In genomic region chr2:127826708-127827107, GRCh38 we compare ENCODE assay signal across 3 cellular contexts. TPM values are rescaled to one million over a fixed set of nuclear protein-coding genes. Genes with fewer than 3 reads are reported as not detected.
DNase-seq lines count a peak whose midpoint lies in the region; ATAC-seq, FAIRE-seq and TF ChIP-seq lines count a peak whose summit lies in the region.
"Not testable (repeated sequence)": the region's sequence is repeated elsewhere in the genome, so short reads cannot be mapped to it uniquely, and the experiment has no call there.

No MANE protein-coding gene starts in this region.

- H3K36me3 ChIP-seq in K562 (ENCODE audit: control insufficient read depth, insufficient read depth, low read length); HepG2 (replicated peaks in 1 of 2; ENCODE audit: control insufficient read depth in 1 of 2, insufficient read depth in 2 of 2, low read length in 2 of 2): not testable (repeated sequence)

- POLR2A ChIA-PET in K562 (lab: Yijun Ruan, JAX); HepG2 (lab: Yijun Ruan, JAX): not testable (repeated sequence)

- peak overlapping the region; percentile 63 for H3K27ac ChIP-seq in VCaP
- not testable (repeated sequence) for H3K27ac ChIP-seq in K562 (ENCODE audit: extremely low read depth, low read depth, low read length); HepG2 (ENCODE audit: extremely low read length, insufficient read depth, low read length)

- in situ Hi-C loops in K562 (cut with MboI); HepG2 (cut with HindIII; ENCODE audit: extremely low pct_ligation_motif_present, low pct_unique_long_range_greater_than_20kb): not testable (repeated sequence)

- not testable (repeated sequence) for TF ChIP-seq EP300 in K562 (IDR thresholded peaks at IDR 0.05; ENCODE audit: low read length); HepG2 (IDR thresholded peaks at IDR 0.05; ENCODE audit: low read depth in 2 of 2, low read length in 2 of 2); HepG2 (CRISPR knock-in tag; IDR thresholded peaks at IDR 0.05; ENCODE audit: borderline replicate concordance)

- H3K79me2 ChIP-seq in K562 (ENCODE audit: control insufficient read depth, insufficient read depth, low read length); HepG2 (ENCODE audit: insufficient read depth, low read length): not testable (repeated sequence)

- not testable (repeated sequence) for BruUV-seq in K562 (replicated peaks; lab: Mats Ljungman, UMichigan); HepG2 (replicated peaks; lab: Mats Ljungman, UMichigan)

- WGBS in K562 (ENCODE audit: insufficient coverage, low coverage, missing lambda C conversion rate), result 14% methylated on average over 2 of the region's 2 CpGs
- 92% methylated on average over 2 of the region's 2 CpGs for WGBS in HepG2 (ENCODE audit: low lambda C conversion rate)

- TF ChIP-seq POLR2A in K562 (conservative IDR thresholded peaks at IDR 0.05); HepG2 (IDR thresholded peaks at IDR 0.05; ENCODE audit: insufficient read depth in 1 of 2, low read depth in 2 of 2, low read length in 2 of 2): not testable (repeated sequence)

- H3K4me2 ChIP-seq in K562 (ENCODE audit: insufficient read depth, low read length); HepG2 (ENCODE audit: low read depth, low read length): not testable (repeated sequence)

- not testable (repeated sequence) for H3K4me1 ChIP-seq in K562 (replicated peaks in 1 of 2; ENCODE audit: control insufficient read depth in 2 of 2, insufficient read depth in 2 of 2, low read length in 2 of 2); HepG2 (ENCODE audit: insufficient read depth, low read length)

- CTCF ChIA-PET in K562 (lab: Yijun Ruan, JAX; ENCODE audit: low intra/inter-chr PET ratio); HepG2 (lab: Yijun Ruan, JAX; ENCODE audit: low intra/inter-chr PET ratio, low total read pairs): not testable (repeated sequence)

- not testable (repeated sequence) for ATAC-seq in K562, HepG2

- TF ChIP-seq RAD21 in K562 (CRISPR knock-in tag; conservative IDR thresholded peaks at IDR 0.05 in 1 of 2, IDR thresholded peaks at IDR 0.05 in 1 of 2); HepG2 (CRISPR knock-in tag; IDR thresholded peaks at IDR 0.05): not testable (repeated sequence)

- not testable (repeated sequence) for FAIRE-seq in K562 (lab: Jason Lieb, UNC); HepG2 (lab: Jason Lieb, UNC)

- not testable (repeated sequence) for H3K27me3 ChIP-seq in K562 (ENCODE audit: control insufficient read depth in 2 of 2, insufficient read depth in 2 of 2, low read length in 2 of 2); HepG2 (ENCODE audit: control insufficient read depth in 1 of 2, insufficient read depth in 2 of 2, low read length in 2 of 2)

- not testable (repeated sequence) for TF ChIP-seq CTCF in VCaP (conservative IDR thresholded peaks at IDR 0.05); K562 (IDR thresholded peaks at IDR 0.05 in 2 of 3, conservative IDR thresholded peaks at IDR 0.05 in 1 of 3; ENCODE audit: insufficient read depth in 2 of 3, low read depth in 1 of 3, low read length in 3 of 3); HepG2 (CRISPR knock-in tag; IDR thresholded peaks at IDR 0.05)

- not testable (repeated sequence) for H3K9me1 ChIP-seq in K562 (ENCODE audit: control insufficient read depth, insufficient read depth, low read length)

- not testable (repeated sequence) for H3K4me3 ChIP-seq in K562; HepG2 (replicated peaks in 1 of 3; ENCODE audit: insufficient read depth in 1 of 3, low read depth in 2 of 3, low read length in 3 of 3)

- not testable (repeated sequence) for DNase-seq in K562 (ENCODE audit: extremely low read depth in 1 of 4, low spot score in 3 of 4); HepG2 (ENCODE audit: low spot score)

- not testable (repeated sequence) for H4K20me1 ChIP-seq in K562 (replicated peaks; ENCODE audit: control insufficient read depth, insufficient read depth, low read length); HepG2 (ENCODE audit: insufficient read depth, low read length)

- H3K9me3 ChIP-seq in K562 (replicated peaks; ENCODE audit: control insufficient read depth, insufficient read depth, low read depth, low read length); HepG2 (ENCODE audit: low read length): not testable (repeated sequence)

- not testable (repeated sequence) for H2AFZ ChIP-seq in K562 (ENCODE audit: low read depth, low read length); HepG2 (ENCODE audit: low read length)

- not testable (repeated sequence) for H3K9ac ChIP-seq in K562 (ENCODE audit: insufficient read depth in 1 of 2, low read depth in 2 of 2, low read length in 2 of 2); HepG2 (ENCODE audit: insufficient read depth, low read depth, low read length)

- intact Hi-C loops in K562 (cut with micrococcal nuclease), result not testable (repeated sequence)
- intact Hi-C loops in HepG2 (cut with micrococcal nuclease; ENCODE audit: unreplicated experiment), result loop anchor here (10.0 kb wide), 1 partner anchor 232 kb away; no protein-coding TSS in a partner anchor

RNA-seq across cellular contexts. Expression of gene WDR33, which starts 15.7 kb away (rescaled TPM):
- 62.3 and 147 TPM in 2 replicates for total RNA-seq in K562 (2011; cell fraction: chromatin; rRNA removed; ENCODE audit: low replicate concordance)
- total RNA-seq in K562 (2011; cell fraction: nucleolus; rRNA removed), result 25.3 and 36.8 TPM in 2 replicates
- total RNA-seq in K562 (2011; cell fraction: nucleoplasm; rRNA removed), result 76.0 and 124 TPM in 2 replicates
- 24.2 and 29.2 TPM in 2 replicates for total RNA-seq in K562 (2014; rRNA removed)
- total RNA-seq in K562 (2014; rRNA removed; fragmentation: Illumina TruSeq; extraction: Trizol), result 39.5 and 46.3 TPM in 2 replicates
- 34.3 and 36.9 TPM in 2 replicates for total RNA-seq in K562 (2015; rRNA removed; fragmentation: Illumina TruSeq; extraction: Trizol)
- total RNA-seq in K562 (2021), result 57.4 and 57.8 TPM in 2 replicates
- 53.6 and 56.8 TPM in 2 replicates for polyA plus RNA-seq in K562 (2011; rRNA removed)
- 10.0 and 21.9 TPM in 2 replicates for polyA plus RNA-seq in K562 (2011; cell fraction: cytosol; rRNA removed)
- polyA plus RNA-seq in K562 (2011; cell fraction: nucleus; rRNA removed), result 34.4 and 43.5 TPM in 2 replicates
- 22.1 and 23.0 TPM in 2 replicates for polyA plus RNA-seq in K562 (2012)
- 31.1 and 36.2 TPM in 2 replicates for polyA plus RNA-seq in K562 (2014; fragmentation: Illumina TruSeq; extraction: Trizol)
- 10 to 100 TPM; 38.4 to 43.5 TPM for polyA plus RNA-seq in K562 (2014; fragmentation: Nextera tagmentation; extraction: Ambion mirVana)
- polyA plus RNA-seq in K562 (2014; rRNA removed), result 25.0 and 26.7 TPM in 2 replicates
- polyA minus RNA-seq in K562 (2011; rRNA and poly(A)+ RNA removed), result 107 and 120 TPM in 2 replicates
- polyA minus RNA-seq in K562 (2011; cell fraction: cytosol; rRNA and poly(A)+ RNA removed), result 27.3 and 32.9 TPM in 2 replicates
- polyA minus RNA-seq in K562 (2011; cell fraction: nucleus; rRNA and poly(A)+ RNA removed), result 45.1 and 81.6 TPM in 2 replicates
- 78.2 and 125 TPM in 2 replicates for total RNA-seq in HepG2 (2016; rRNA removed; fragmentation: Illumina TruSeq; extraction: Trizol)
- total RNA-seq in HepG2 (2016; cell fraction: cytosol; rRNA removed; fragmentation: Illumina TruSeq; extraction: Trizol; ENCODE audit: low read depth), result 29.3 and 31.3 TPM in 2 replicates
- total RNA-seq in HepG2 (2016; cell fraction: insoluble cytoplasmic fraction; rRNA removed; fragmentation: Illumina TruSeq; extraction: Trizol), result 75.2 and 121 TPM in 2 replicates
- 44.0 and 44.1 TPM in 2 replicates for total RNA-seq in HepG2 (2016; cell fraction: membrane; rRNA removed; fragmentation: Illumina TruSeq; extraction: Trizol)
- total RNA-seq in HepG2 (2016; cell fraction: nucleus; rRNA removed; fragmentation: Illumina TruSeq; extraction: Trizol), result 116 and 120 TPM in 2 replicates
- 44.5 and 54.9 TPM in 2 replicates for polyA plus RNA-seq in HepG2 (2011; rRNA removed)
- polyA plus RNA-seq in HepG2 (2011; cell fraction: cytosol; rRNA removed), result 21.2 and 32.4 TPM in 2 replicates
- polyA plus RNA-seq in HepG2 (2011; cell fraction: nucleus; rRNA removed), result 28.0 and 34.3 TPM in 2 replicates
- polyA plus RNA-seq in HepG2 (2012), result 37.7 and 54.6 TPM in 2 replicates
- 19.8 and 20.7 TPM in 2 replicates for polyA plus RNA-seq in HepG2 (2016; cell fraction: cytosol; fragmentation: Illumina TruSeq; extraction: Trizol; ENCODE audit: low read depth)
- polyA plus RNA-seq in HepG2 (2016; cell fraction: insoluble cytoplasmic fraction; fragmentation: Illumina TruSeq; extraction: Trizol; ENCODE audit: low read depth), result 83.7 and 90.3 TPM in 2 replicates
- 26.7 and 27.0 TPM in 2 replicates for polyA plus RNA-seq in HepG2 (2016; cell fraction: membrane; fragmentation: Illumina TruSeq; extraction: Trizol; ENCODE audit: low read depth)
- 48.5 and 54.4 TPM in 2 replicates for polyA plus RNA-seq in HepG2 (2016; cell fraction: nucleus; fragmentation: Illumina TruSeq; extraction: Trizol; ENCODE audit: insufficient read depth, low read depth)
- polyA minus RNA-seq in HepG2 (2011; rRNA and poly(A)+ RNA removed; ENCODE audit: low replicate concordance), result 27.8 and 38.2 TPM in 2 replicates
- polyA minus RNA-seq in HepG2 (2011; cell fraction: cytosol; rRNA and poly(A)+ RNA removed), result 44.9 and 48.5 TPM in 2 replicates
- polyA minus RNA-seq in HepG2 (2011; cell fraction: nucleus; rRNA and poly(A)+ RNA removed), result 188 and 197 TPM in 2 replicates

RNA-seq across cellular contexts. Expression of gene POLR2D, which starts 31.2 kb away (rescaled TPM):
- 22.3 and 26.2 TPM in 2 replicates for total RNA-seq in K562 (2011; cell fraction: chromatin; rRNA removed; ENCODE audit: low replicate concordance)
- total RNA-seq in K562 (2011; cell fraction: nucleolus; rRNA removed), result 9.7 and 10.7 TPM in 2 replicates
- total RNA-seq in K562 (2011; cell fraction: nucleoplasm; rRNA removed), result 17.3 and 28.2 TPM in 2 replicates
- total RNA-seq in K562 (2014; rRNA removed) (30.7 and 42.8 TPM in 2 replicates), K562 (2014; rRNA removed; fragmentation: Illumina TruSeq; extraction: Trizol) (62.1 and 77.0 TPM in 2 replicates), K562 (2015; rRNA removed; fragmentation: Illumina TruSeq; extraction: Trizol) (46.0 and 49.0 TPM in 2 replicates), K562 (2021) (83.6 and 91.0 TPM in 2 replicates), HepG2 (2016; rRNA removed; fragmentation: Illumina TruSeq; extraction: Trizol) (46.8 and 73.9 TPM in 2 replicates)
- polyA plus RNA-seq in K562 (2011; rRNA removed) (37.5 and 67.8 TPM in 2 replicates), K562 (2014; fragmentation: Illumina TruSeq; extraction: Trizol) (96.3 and 108 TPM in 2 replicates), K562 (2014; fragmentation: Nextera tagmentation; extraction: Ambion mirVana) (10 to 100 TPM; 47.6 to 49.2 TPM), K562 (2014; rRNA removed) (44.5 and 51.4 TPM in 2 replicates), HepG2 (2011; rRNA removed) (22.3 and 26.9 TPM in 2 replicates)
- 33.3 and 48.1 TPM in 2 replicates for polyA plus RNA-seq in K562 (2011; cell fraction: cytosol; rRNA removed)
- polyA plus RNA-seq in K562 (2011; cell fraction: nucleus; rRNA removed), result 17.3 and 18.2 TPM in 2 replicates
- polyA plus RNA-seq in K562 (2012), result 58.4 and 78.9 TPM in 2 replicates
- 31.8 and 55.4 TPM in 2 replicates for polyA minus RNA-seq in K562 (2011; rRNA and poly(A)+ RNA removed)
- 21.8 and 29.9 TPM in 2 replicates for polyA minus RNA-seq in K562 (2011; cell fraction: cytosol; rRNA and poly(A)+ RNA removed)
- 4.0 and 5.6 TPM in 2 replicates for polyA minus RNA-seq in K562 (2011; cell fraction: nucleus; rRNA and poly(A)+ RNA removed)
- 12.6 and 14.2 TPM in 2 replicates for total RNA-seq in HepG2 (2016; cell fraction: cytosol; rRNA removed; fragmentation: Illumina TruSeq; extraction: Trizol; ENCODE audit: low read depth)
- 48.2 and 65.2 TPM in 2 replicates for total RNA-seq in HepG2 (2016; cell fraction: insoluble cytoplasmic fraction; rRNA removed; fragmentation: Illumina TruSeq; extraction: Trizol)
- 60.9 and 67.5 TPM in 2 replicates for total RNA-seq in HepG2 (2016; cell fraction: membrane; rRNA removed; fragmentation: Illumina TruSeq; extraction: Trizol)
- total RNA-seq in HepG2 (2016; cell fraction: nucleus; rRNA removed; fragmentation: Illumina TruSeq; extraction: Trizol), result 22.2 and 26.9 TPM in 2 replicates
- polyA plus RNA-seq in HepG2 (2011; cell fraction: cytosol; rRNA removed), result 16.3 and 24.5 TPM in 2 replicates
- 8.2 and 10.7 TPM in 2 replicates for polyA plus RNA-seq in HepG2 (2011; cell fraction: nucleus; rRNA removed)
- polyA plus RNA-seq in HepG2 (2012), result 46.9 and 47.5 TPM in 2 replicates
- 27.4 and 35.8 TPM in 2 replicates for polyA plus RNA-seq in HepG2 (2016; cell fraction: cytosol; fragmentation: Illumina TruSeq; extraction: Trizol; ENCODE audit: low read depth)
- polyA plus RNA-seq in HepG2 (2016; cell fraction: insoluble cytoplasmic fraction; fragmentation: Illumina TruSeq; extraction: Trizol; ENCODE audit: low read depth), result 84.9 and 88.7 TPM in 2 replicates
- polyA plus RNA-seq in HepG2 (2016; cell fraction: membrane; fragmentation: Illumina TruSeq; extraction: Trizol; ENCODE audit: low read depth), result 69.2 and 75.1 TPM in 2 replicates
- 54.7 and 59.0 TPM in 2 replicates for polyA plus RNA-seq in HepG2 (2016; cell fraction: nucleus; fragmentation: Illumina TruSeq; extraction: Trizol; ENCODE audit: insufficient read depth, low read depth)
- polyA minus RNA-seq in HepG2 (2011; rRNA and poly(A)+ RNA removed; ENCODE audit: low replicate concordance), result 19.8 and 24.2 TPM in 2 replicates
- 14.4 and 17.2 TPM in 2 replicates for polyA minus RNA-seq in HepG2 (2011; cell fraction: cytosol; rRNA and poly(A)+ RNA removed)
- 12.0 and 12.3 TPM in 2 replicates for polyA minus RNA-seq in HepG2 (2011; cell fraction: nucleus; rRNA and poly(A)+ RNA removed)

RNA-seq across cellular contexts. Expression of gene AMMECR1L, which starts 59.0 kb away (rescaled TPM):
- total RNA-seq in K562 (2011; cell fraction: chromatin; rRNA removed; ENCODE audit: low replicate concordance), result 23.9 and 25.5 TPM in 2 replicates
- total RNA-seq in K562 (2011; cell fraction: nucleolus; rRNA removed), result 13.4 and 14.2 TPM in 2 replicates
- total RNA-seq in K562 (2011; cell fraction: nucleoplasm; rRNA removed), result 14.6 and 16.1 TPM in 2 replicates
- total RNA-seq in K562 (2014; rRNA removed) (6.5 and 7.3 TPM in 2 replicates), K562 (2014; rRNA removed; fragmentation: Illumina TruSeq; extraction: Trizol) (13.8 and 14.3 TPM in 2 replicates), K562 (2015; rRNA removed; fragmentation: Illumina TruSeq; extraction: Trizol) (11.2 and 11.5 TPM in 2 replicates), K562 (2021) (12.6 and 13.4 TPM in 2 replicates), HepG2 (2016; rRNA removed; fragmentation: Illumina TruSeq; extraction: Trizol) (14.2 and 14.7 TPM in 2 replicates)
- polyA plus RNA-seq in K562 (2011; rRNA removed) (7.7 and 9.1 TPM in 2 replicates), K562 (2014; fragmentation: Illumina TruSeq; extraction: Trizol) (15.3 and 15.5 TPM in 2 replicates), K562 (2014; fragmentation: Nextera tagmentation; extraction: Ambion mirVana) (1 to 10 TPM; 3.7 to 4.7 TPM), K562 (2014; rRNA removed) (7.7 and 8.6 TPM in 2 replicates), HepG2 (2011; rRNA removed) (9.1 and 9.4 TPM in 2 replicates)
- 6.2 and 9.0 TPM in 2 replicates for polyA plus RNA-seq in K562 (2011; cell fraction: cytosol; rRNA removed)
- polyA plus RNA-seq in K562 (2011; cell fraction: nucleus; rRNA removed), result 16.3 and 17.8 TPM in 2 replicates
- 9.5 and 9.9 TPM in 2 replicates for polyA plus RNA-seq in K562 (2012)
- 11.9 and 14.3 TPM in 2 replicates for polyA minus RNA-seq in K562 (2011; rRNA and poly(A)+ RNA removed)
- 5.4 and 7.9 TPM in 2 replicates for polyA minus RNA-seq in K562 (2011; cell fraction: cytosol; rRNA and poly(A)+ RNA removed)
- 7.1 and 10.7 TPM in 2 replicates for polyA minus RNA-seq in K562 (2011; cell fraction: nucleus; rRNA and poly(A)+ RNA removed)
- total RNA-seq in HepG2 (2016; cell fraction: cytosol; rRNA removed; fragmentation: Illumina TruSeq; extraction: Trizol; ENCODE audit: low read depth), result 2.6 and 2.9 TPM in 2 replicates
- 13.0 and 14.1 TPM in 2 replicates for total RNA-seq in HepG2 (2016; cell fraction: insoluble cytoplasmic fraction; rRNA removed; fragmentation: Illumina TruSeq; extraction: Trizol)
- total RNA-seq in HepG2 (2016; cell fraction: membrane; rRNA removed; fragmentation: Illumina TruSeq; extraction: Trizol), result 6.7 and 7.1 TPM in 2 replicates
- 15.6 and 17.6 TPM in 2 replicates for total RNA-seq in HepG2 (2016; cell fraction: nucleus; rRNA removed; fragmentation: Illumina TruSeq; extraction: Trizol)
- 7.3 and 10.9 TPM in 2 replicates for polyA plus RNA-seq in HepG2 (2011; cell fraction: cytosol; rRNA removed)
- polyA plus RNA-seq in HepG2 (2011; cell fraction: nucleus; rRNA removed), result 18.3 and 22.2 TPM in 2 replicates
- polyA plus RNA-seq in HepG2 (2012), result 13.3 and 16.8 TPM in 2 replicates
- polyA plus RNA-seq in HepG2 (2016; cell fraction: cytosol; fragmentation: Illumina TruSeq; extraction: Trizol; ENCODE audit: low read depth), result 0.83 and 0.85 TPM in 2 replicates
- polyA plus RNA-seq in HepG2 (2016; cell fraction: insoluble cytoplasmic fraction; fragmentation: Illumina TruSeq; extraction: Trizol; ENCODE audit: low read depth), result 12.6 and 14.1 TPM in 2 replicates
- 3.2 and 3.4 TPM in 2 replicates for polyA plus RNA-seq in HepG2 (2016; cell fraction: membrane; fragmentation: Illumina TruSeq; extraction: Trizol; ENCODE audit: low read depth)
- polyA plus RNA-seq in HepG2 (2016; cell fraction: nucleus; fragmentation: Illumina TruSeq; extraction: Trizol; ENCODE audit: insufficient read depth, low read depth), result 30.7 and 31.8 TPM in 2 replicates
- polyA minus RNA-seq in HepG2 (2011; rRNA and poly(A)+ RNA removed; ENCODE audit: low replicate concordance), result 10.4 and 15.8 TPM in 2 replicates
- polyA minus RNA-seq in HepG2 (2011; cell fraction: cytosol; rRNA and poly(A)+ RNA removed), result 9.9 and 11.5 TPM in 2 replicates
- polyA minus RNA-seq in HepG2 (2011; cell fraction: nucleus; rRNA and poly(A)+ RNA removed), result 21.5 and 23.1 TPM in 2 replicates
